ENCODE assay signal across 7 cellular contexts in the genomic region with DNA sequence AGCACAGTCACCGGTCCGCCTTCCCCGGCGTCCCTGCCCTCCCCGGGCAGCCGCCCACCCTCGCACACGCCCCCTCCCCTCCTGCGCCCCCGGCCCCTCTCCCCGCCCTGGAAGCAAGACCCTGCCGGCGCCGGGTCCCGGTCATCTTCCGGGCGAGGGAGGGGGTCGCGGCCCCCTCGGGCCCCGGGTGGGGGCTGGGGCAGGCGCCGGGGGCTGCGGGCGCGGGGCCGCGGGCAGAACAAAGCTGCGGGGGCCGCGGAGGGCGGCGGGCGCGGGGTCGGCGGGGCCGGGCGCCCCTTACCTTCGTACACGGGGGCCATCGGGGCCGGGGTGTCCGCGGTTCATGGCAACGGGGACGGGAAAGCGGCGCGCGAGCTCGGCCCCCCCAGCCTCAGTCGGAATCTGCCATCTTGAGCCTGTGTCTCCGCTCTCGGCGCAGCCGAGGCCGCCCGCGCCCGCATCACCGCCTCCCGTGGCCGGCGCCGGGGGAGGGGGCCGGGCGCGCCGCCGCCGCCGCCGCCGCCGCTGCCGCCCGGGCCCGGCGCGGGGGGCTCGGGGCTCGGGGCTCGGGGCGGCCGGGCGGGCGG. TPM values are rescaled to one million over a fixed set of nuclear protein-coding genes. Genes with fewer than 3 reads are reported as not detected.
A peak's percentile ranks its signal among the peaks of the same experiment; 100 is the strongest.
DNase-seq lines count a peak whose midpoint lies in the region; ATAC-seq and TF ChIP-seq lines count a peak whose summit lies in the region.

No MANE protein-coding gene starts in this region.

- peaks cover 42% of the 10 kb centered on the region for H3K4me1 Mint-ChIP-seq in MCF 10A (ENCODE audit: insufficient read depth, unreplicated experiment)

- peak; percentile 11 for TF ChIP-seq POLR2A in GM18526 (IDR thresholded peaks at IDR 0.05; ENCODE audit: extremely low read depth, insufficient read length)

- DNase-seq in T-helper 1 cell (peak; percentile 18 to 49 (median 38)), MCF 10A (ENCODE audit: unreplicated experiment) (peak; percentile 26), kidney glomerular epithelial cell (lab: John Stamatoyannopoulos, UW) (peak; percentile 20), medulla oblongata (ENCODE audit: extremely low spot score) (no peak)
- peak; percentile 48 for DNase-seq in stimulated activated CD4-positive, alpha-beta T cell treated with anti-CD3 and anti-CD28 coated beads, Interleukin-4, amount 100 ng/mL, for 24 hours

- no peaks in the 10 kb centered on the region for H3K9me3 Mint-ChIP-seq in MCF 10A (ENCODE audit: unreplicated experiment)

- H3K27me3 Mint-ChIP-seq in MCF 10A (ENCODE audit: insufficient read depth, unreplicated experiment) = no peaks in the 10 kb centered on the region

- peaks cover 21% of the 10 kb centered on the region for H3K36me3 Mint-ChIP-seq in MCF 10A (ENCODE audit: insufficient read depth, unreplicated experiment)

- no TSS peak for BruUV-seq in MCF 10A (replicated peaks; lab: Mats Ljungman, UMichigan)

- H3K4me3 Mint-ChIP-seq in MCF 10A (ENCODE audit: unreplicated experiment) = peak overlapping the region; percentile 96

- peak overlapping the region; percentile 98 for H3K27ac Mint-ChIP-seq in MCF 10A (ENCODE audit: low read depth, unreplicated experiment)

- intact Hi-C loops in MCF 10A (cut with micrococcal nuclease) = loop anchor here (5.0 to 10.0 kb wide), 2 partner anchors 110 to 273 kb away; no protein-coding TSS in a partner anchor

- TF ChIP-seq CTCF in MCF 10A (IDR thresholded peaks at IDR 0.05; ENCODE audit: unreplicated experiment) = no peak

- peak; percentile 28 for ATAC-seq in HG02981 (IDR thresholded peaks at IDR 0.05; ENCODE audit: unreplicated experiment)

- POLR2A ChIA-PET in MCF 10A (lab: Yijun Ruan, JAX) = interaction anchor here (0.7 to 1.9 kb wide), 4 partner anchors 45 to 154 kb away, joined by 3 to 18 read pairs (median 3); no protein-coding TSS in a partner anchor

- CTCF ChIA-PET in MCF 10A (lab: Yijun Ruan, JAX) = interaction anchor here (0.7 to 1.9 kb wide), 2 partner anchors 63 to 131 kb away, joined by 3 to 6 read pairs; no protein-coding TSS in a partner anchor

RNA-seq across cellular contexts. Expression of gene HIPK2, which starts 0.4 kb away (rescaled TPM):
- total RNA-seq in MCF 10A (2022) = 64.3 and 93.9 TPM in 2 replicates

RNA-seq across cellular contexts. Expression of gene TBXAS1, which starts 51.7 kb away (rescaled TPM):
- total RNA-seq in MCF 10A (2022) = 1.5 and 4.4 TPM in 2 replicates
